In the genomic region with DNA sequence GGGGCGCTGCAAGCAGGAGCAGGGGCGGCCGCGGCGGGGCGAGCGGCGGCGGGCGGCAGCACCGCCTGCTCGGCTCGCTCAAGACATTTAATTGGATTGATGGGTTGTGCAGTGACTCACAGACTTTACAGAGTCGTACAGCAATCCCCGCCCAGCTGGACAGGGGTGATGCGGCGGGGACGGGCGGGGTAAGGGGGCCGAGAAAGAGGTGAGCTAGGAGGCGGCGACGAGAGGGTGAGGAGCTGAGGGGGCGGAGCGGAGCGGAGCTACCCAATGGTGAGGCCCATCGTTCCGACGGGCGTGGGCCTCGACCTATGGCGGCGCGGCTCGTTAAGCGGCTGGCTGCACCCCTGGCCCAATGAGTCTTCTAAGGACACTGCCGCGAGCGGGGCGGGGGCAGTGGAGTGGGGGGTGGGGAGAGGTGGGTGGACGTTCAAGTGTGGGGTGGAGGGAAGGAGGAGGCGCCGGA, we compare ENCODE assay signal across 8 cellular contexts.
A peak's percentile ranks its signal among the peaks of the same experiment; 100 is the strongest.
DNase-seq lines count a peak whose midpoint lies in the region; ATAC-seq and TF ChIP-seq lines count a peak whose summit lies in the region.

No MANE protein-coding gene starts in this region.

- H3K9ac ChIP-seq in mucosa of rectum (ENCODE audit: low read depth in 1 of 2, low read length in 2 of 2), result peak overlapping the region; percentile 93 to 99

- peak; percentile 75 for ATAC-seq in GM21360 (IDR thresholded peaks at IDR 0.05; ENCODE audit: unreplicated experiment)

- peaks cover 0 to 16% (median 2%) of the 10 kb centered on the region in 3 donors for H3K36me3 Mint-ChIP-seq in CD8-positive, alpha-beta memory T cell
- H3K36me3 Mint-ChIP-seq in endothelial cell (ENCODE audit: low read depth, unreplicated experiment), result no peaks in the 10 kb centered on the region

- H3K4me3 Mint-ChIP-seq in CD8-positive, alpha-beta memory T cell, result peak overlapping the region; percentile 90 to 100 (median 99)
- H3K4me3 Mint-ChIP-seq in endothelial cell (ENCODE audit: unreplicated experiment), result peak overlapping the region; percentile 97

- peak overlapping the region; percentile 96 for H3K4me3 ChIP-seq in CD8-positive, alpha-beta memory T cell (ENCODE audit: low read length)
- H3K4me3 ChIP-seq in mucosa of rectum (ENCODE audit: low read length in 2 of 2), result peak overlapping the region; percentile 95 to 96

- CTCF ChIA-PET in CD8-positive, alpha-beta memory T cell (lab: Charles Lee), result interaction anchor here (0.6 to 6.2 kb wide), 27 partner anchors 9 to 304 kb away, joined by 3 to 65 read pairs (median 5); a partner anchor contains a TSS

- no peak for TF ChIP-seq CTCF in endothelial cell (IDR thresholded peaks at IDR 0.05; ENCODE audit: unreplicated experiment)

- no peaks in the 10 kb centered on the region for H3K27me3 ChIP-seq in CD8-positive, alpha-beta memory T cell (ENCODE audit: insufficient read depth, low read length, poor library complexity, severe bottlenecking)
- H3K27me3 ChIP-seq in mucosa of rectum (ENCODE audit: control insufficient read depth in 2 of 2, insufficient read depth in 2 of 2, low read length in 2 of 2), result no peaks in the 10 kb centered on the region

- peak overlapping the region; percentile 93 to 99 (median 98) for H3K27ac Mint-ChIP-seq in CD8-positive, alpha-beta memory T cell
- peak overlapping the region; percentile 88 for H3K27ac Mint-ChIP-seq in endothelial cell (ENCODE audit: unreplicated experiment)

- peaks cover 17% of the 10 kb centered on the region for H3K4me1 ChIP-seq in CD8-positive, alpha-beta memory T cell (ENCODE audit: insufficient read depth, low read length)
- H3K4me1 ChIP-seq in mucosa of rectum (ENCODE audit: control insufficient read depth in 2 of 2, insufficient read depth in 2 of 2, low read length in 2 of 2), result peaks cover 7 to 10% of the 10 kb centered on the region in 2 donors

- no peaks in the 10 kb centered on the region for H3K9me3 ChIP-seq in CD8-positive, alpha-beta memory T cell (ENCODE audit: low read length)
- H3K9me3 ChIP-seq in mucosa of rectum (ENCODE audit: control insufficient read depth in 2 of 2, low read length in 2 of 2), result no peaks in the 10 kb centered on the region

- POLR2A ChIA-PET in CD8-positive, alpha-beta memory T cell (lab: Charles Lee), result interaction anchor here (0.5 to 6.2 kb wide), 17 partner anchors 12 to 379 kb away, joined by 3 to 167 read pairs (median 10); a partner anchor contains a TSS

- H3K27ac ChIP-seq in CD8-positive, alpha-beta memory T cell (ENCODE audit: low read depth, low read length), result peak overlapping the region; percentile 90
- peak overlapping the region; percentile 94 to 95 for H3K27ac ChIP-seq in mucosa of rectum (ENCODE audit: low read depth in 2 of 2, low read length in 2 of 2)

- no peaks in the 10 kb centered on the region for H3K36me3 ChIP-seq in CD8-positive, alpha-beta memory T cell (ENCODE audit: insufficient read depth, low read length)
- H3K36me3 ChIP-seq in mucosa of rectum (ENCODE audit: control insufficient read depth in 2 of 2, insufficient read depth in 2 of 2, low read length in 2 of 2), result no peaks in the 10 kb centered on the region

- H3K27me3 Mint-ChIP-seq in CD8-positive, alpha-beta memory T cell, result peaks cover 0 to 2% of the 10 kb centered on the region in 2 donors
- peaks cover 6% of the 10 kb centered on the region for H3K27me3 Mint-ChIP-seq in endothelial cell (ENCODE audit: unreplicated experiment)

- H3K9me3 Mint-ChIP-seq in CD8-positive, alpha-beta memory T cell, result no peaks in the 10 kb centered on the region
- no peaks in the 10 kb centered on the region for H3K9me3 Mint-ChIP-seq in endothelial cell (ENCODE audit: unreplicated experiment)

- peak in 3 of 5 donors; percentile 96 to 99 (median 98) for DNase-seq in CD8-positive, alpha-beta memory T cell
- DNase-seq in HT1080 (ENCODE audit: low read depth), result peak; percentile 100
- DNase-seq in NOMO-1 treated with DMSO at 0.1 percent for 48 hours (lab: John Stamatoyannopoulos, UW; ENCODE audit: unreplicated experiment), result peak; percentile 100
- DNase-seq in activated CD8-positive, alpha-beta memory T cell treated with anti-CD3 and anti-CD28 coated beads, Interleukin-2, amount 50 U/mL, for 4 hours, result peak; percentile 97
- DNase-seq in endothelial cell (ENCODE audit: low spot score), result no peak
- DNase-seq in stimulated activated CD8-positive, alpha-beta memory T cell treated with anti-CD3 and anti-CD28 coated beads, Interleukin-4, amount 100 ng/mL, for 48 hours, result peak; percentile 97

- H3K4me1 Mint-ChIP-seq in CD8-positive, alpha-beta memory T cell, result peaks cover 22 to 35% (median 27%) of the 10 kb centered on the region in 3 donors
- H3K4me1 Mint-ChIP-seq in endothelial cell (ENCODE audit: unreplicated experiment), result peaks cover 10% of the 10 kb centered on the region
